ENCODE assay signal across 4 cellular contexts in the genomic region with DNA sequence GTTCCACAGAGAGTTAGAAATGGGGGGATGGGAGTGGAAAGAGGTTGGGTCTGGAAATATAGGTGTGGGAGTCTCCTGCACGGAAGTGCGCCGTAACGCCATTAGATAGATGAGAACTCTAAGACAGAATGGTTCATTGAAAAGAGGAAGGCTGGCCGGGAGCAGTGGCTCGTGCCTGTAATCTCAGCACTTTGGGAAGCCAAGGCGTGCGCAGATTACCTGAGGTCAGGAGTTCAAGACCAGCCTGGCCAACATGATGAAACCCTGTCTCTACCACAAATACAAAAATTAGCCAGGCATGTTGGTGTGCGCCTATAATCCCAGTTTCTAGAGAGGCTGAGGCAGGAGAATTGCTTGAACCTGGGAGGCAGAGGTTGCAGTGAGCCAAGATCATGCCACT. TPM values are rescaled to one million over a fixed set of nuclear protein-coding genes. Genes with fewer than 3 reads are reported as not detected.
"Had no signal": no experiment of that assay in that cellular context is flagged by ENCODE, and none has a peak within 500 bp of the region (broad histone marks: within the 10 kb centered on the region; RNA-seq: fewer than 3 reads in every experiment).

No MANE protein-coding gene starts in this region.

RNA-seq across cellular contexts. Expression of gene RAMP2, which starts 7.0 kb away (rescaled TPM):
- total RNA-seq: naive thymus-derived CD8-positive, alpha-beta T cell; natural killer cell treated with Interleukin-12 subunit alpha and Interleukin-12 subunit beta and Interleukin-15 and Interleukin-18, amount 100 ng/mL, for 72 hours had no signal

RNA-seq across cellular contexts. Expression of gene WNK4, which starts 12.4 kb away (rescaled TPM):
- total RNA-seq: thoracic aorta, ureter had no signal
